16 cellular contexts compared by ENCODE assay signal in genomic region chr11:130668751-130669150, GRCh38.
DNase-seq lines count a peak whose midpoint lies in the region; ATAC-seq and TF ChIP-seq lines count a peak whose summit lies in the region.
"Had no signal": no experiment of that assay in that cellular context is flagged by ENCODE, and none has a peak within 500 bp of the region (broad histone marks: within the 10 kb centered on the region; RNA-seq: fewer than 3 reads in every experiment).

No MANE protein-coding gene starts in this region.

- CTCF ChIA-PET in activated CD4-positive, alpha-beta memory T cell treated with anti-CD3 and anti-CD28 coated beads, Interleukin-2, amount 10 ng/mL, durations not matched to agents 7 days and 5 days (lab: Charles Lee), result no interaction called here

- POLR2A ChIA-PET in activated CD4-positive, alpha-beta memory T cell treated with anti-CD3 and anti-CD28 coated beads, Interleukin-2, amount 10 ng/mL, durations not matched to agents 7 days and 5 days (lab: Charles Lee), result no interaction called here

- ATAC-seq in GM18909 (IDR thresholded peaks at IDR 0.05; ENCODE audit: poor library complexity, unreplicated experiment), result no peak
- ATAC-seq in foreskin keratinocyte, result no peak

- H3K4me1 ChIP-seq in adipocyte (ENCODE audit: control insufficient read depth, insufficient read depth, low read length) (peaks cover 23% of the 10 kb centered on the region), foreskin keratinocyte (no peaks in the 10 kb centered on the region)
- H3K4me1 ChIP-seq: Caco-2 had no signal

- H3K36me3 Mint-ChIP-seq in activated CD4-positive, alpha-beta memory T cell treated with anti-CD3 and anti-CD28 coated beads, Interleukin-2, amount 10 ng/mL, durations not matched to agents 7 days and 5 days (ENCODE audit: low read depth), result no peaks in the 10 kb centered on the region
- H3K36me3 Mint-ChIP-seq: CD4-positive, CD25-positive, alpha-beta regulatory T cell had no signal

- DNase-seq in EH (ENCODE audit: low read depth) (peak; percentile 63), adipocyte (ENCODE audit: low read depth) (no peak), myocyte (ENCODE audit: low read depth) (peak; percentile 58), foreskin keratinocyte (no peak), anterior cingulate cortex (lab: John Stamatoyannopoulos, UW) (no peak)
- DNase-seq in activated CD4-positive, alpha-beta memory T cell treated with anti-CD3 and anti-CD28 coated beads, Interleukin-2, amount 10 ng/mL, durations not matched to agents 7 days and 5 days, result no peak
- DNase-seq: 8988T; BE2C; C1 segment of cervical spinal cord; Caco-2; CD4-positive, CD25-positive, alpha-beta regulatory T cell; GDM1; GOT3; H9; IMR-90 had no signal

- H3K9me3 Mint-ChIP-seq in activated CD4-positive, alpha-beta memory T cell treated with anti-CD3 and anti-CD28 coated beads, Interleukin-2, amount 10 ng/mL, durations not matched to agents 7 days and 5 days, result no peaks in the 10 kb centered on the region
- H3K9me3 Mint-ChIP-seq: CD4-positive, CD25-positive, alpha-beta regulatory T cell; H9 had no signal

- H3K4me3 ChIP-seq in adipocyte (ENCODE audit: low read length), result no peak overlapping the region

- peak overlapping the region; percentile 15 for H3K9ac ChIP-seq in adipocyte (ENCODE audit: low read length)

- no peaks in the 10 kb centered on the region for H3K4me1 Mint-ChIP-seq in activated CD4-positive, alpha-beta memory T cell treated with anti-CD3 and anti-CD28 coated beads, Interleukin-2, amount 10 ng/mL, durations not matched to agents 7 days and 5 days
- H3K4me1 Mint-ChIP-seq: CD4-positive, CD25-positive, alpha-beta regulatory T cell had no signal

- H3K9me3 ChIP-seq in adipocyte (ENCODE audit: control insufficient read depth, low read length), result no peaks in the 10 kb centered on the region
- H3K9me3 ChIP-seq: BE2C had no signal

- H3K27me3 Mint-ChIP-seq in activated CD4-positive, alpha-beta memory T cell treated with anti-CD3 and anti-CD28 coated beads, Interleukin-2, amount 10 ng/mL, durations not matched to agents 7 days and 5 days, result no peaks in the 10 kb centered on the region

- TF ChIP-seq CTCF in foreskin keratinocyte (conservative IDR thresholded peaks at IDR 0.05), result no peak

- no peak overlapping the region for H3K27ac Mint-ChIP-seq in activated CD4-positive, alpha-beta memory T cell treated with anti-CD3 and anti-CD28 coated beads, Interleukin-2, amount 10 ng/mL, durations not matched to agents 7 days and 5 days
- H3K27ac Mint-ChIP-seq: CD4-positive, CD25-positive, alpha-beta regulatory T cell; H9 had no signal

- no peaks in the 10 kb centered on the region for H3K36me3 ChIP-seq in adipocyte (ENCODE audit: control insufficient read depth, insufficient read depth, low read length, severe bottlenecking)
- H3K36me3 ChIP-seq: BE2C had no signal

- H3K4me3 Mint-ChIP-seq in activated CD4-positive, alpha-beta memory T cell treated with anti-CD3 and anti-CD28 coated beads, Interleukin-2, amount 10 ng/mL, durations not matched to agents 7 days and 5 days, result no peak overlapping the region
- H3K4me3 Mint-ChIP-seq: CD4-positive, CD25-positive, alpha-beta regulatory T cell; H9 had no signal

- no peak overlapping the region for H3K27ac ChIP-seq in foreskin keratinocyte

- H3K27me3 ChIP-seq in adipocyte (replicated peaks; ENCODE audit: control insufficient read depth, insufficient read depth, low read length) (no peaks in the 10 kb centered on the region), foreskin keratinocyte (no peaks in the 10 kb centered on the region)
- H3K27me3 ChIP-seq: BE2C had no signal

Comparison
In these comparisons a context has a peak if more than half of its experiments do, and no peak if none do; other contexts are left out.
1. DNase-seq: peak in EH (single experiment) and myocyte (single experiment); none in adipocyte (single experiment), foreskin keratinocyte (0 of 2), activated CD4-positive, alpha-beta memory T cell treated with anti-CD3 and anti-CD28 coated beads, Interleukin-2, amount 10 ng/mL, durations not matched to agents 7 days and 5 days (single experiment) and anterior cingulate cortex (0 of 58).